In genomic region chr10:74825033-74825370, GRCh38 we compare ENCODE assay signal across 8 cellular contexts. TPM values are rescaled to one million over a fixed set of nuclear protein-coding genes. Genes with fewer than 3 reads are reported as not detected.
DNase-seq lines count a peak whose midpoint lies in the region; FAIRE-seq and TF ChIP-seq lines count a peak whose summit lies in the region.

No MANE protein-coding gene starts in this region.

- peak overlapping the region; percentile 79 for H3K27ac Mint-ChIP-seq in neural crest cell (ENCODE audit: unreplicated experiment)

- H3K36me3 ChIP-seq in fibroblast of lung (ENCODE audit: control insufficient read depth, insufficient read depth, low read length), result no peaks in the 10 kb centered on the region
- H3K36me3 ChIP-seq in thymus (ENCODE audit: control insufficient read depth, insufficient read depth), result no peaks in the 10 kb centered on the region

- under 1% methylated on average over 35 of the region's 35 CpGs for WGBS in thymus

- peak overlapping the region; percentile 68 for H3K9ac ChIP-seq in fibroblast of lung (ENCODE audit: insufficient read depth, low read length)

- H3K9me3 ChIP-seq in fibroblast of lung (ENCODE audit: control insufficient read depth, insufficient read depth, low read depth, low read length) (no peaks in the 10 kb centered on the region), thymus (ENCODE audit: control insufficient read depth) (no peaks in the 10 kb centered on the region)

- peaks cover 12% of the 10 kb centered on the region for H3K36me3 Mint-ChIP-seq in neural crest cell (ENCODE audit: low read depth)

- peaks cover 3% of the 10 kb centered on the region for H3K9me3 Mint-ChIP-seq in neural crest cell

- H3K4me3 ChIP-seq in fibroblast of lung (replicated peaks in 1 of 4; ENCODE audit: control extremely low read depth in 1 of 4, insufficient read depth in 1 of 4, low read depth in 3 of 4, low read length in 4 of 4), result peak overlapping the region; percentile 49 to 94 (median 73)
- H3K4me3 ChIP-seq in thymus (ENCODE audit: low read length), result peak overlapping the region; percentile 87

- peaks cover 5% of the 10 kb centered on the region for H3K27me3 Mint-ChIP-seq in neural crest cell (ENCODE audit: low read depth)

- DNase-seq in CD1c-positive myeloid dendritic cell (ENCODE audit: extremely low spot score), result peak; percentile 41
- peak; percentile 25 for DNase-seq in HTR-8/SVneo (ENCODE audit: insufficient read length, low spot score)
- DNase-seq in activated CD8-positive, alpha-beta memory T cell treated with anti-CD3 and anti-CD28 coated beads for 24 hours, result peak; percentile 88
- DNase-seq in fibroblast of lung (ENCODE audit: low read depth in 2 of 2), result no peak
- peak; percentile 31 for DNase-seq in neural crest cell (ENCODE audit: low read depth, low spot score)
- DNase-seq in erythroblast (lab: John Stamatoyannopoulos, UW), result no peak
- DNase-seq in NCI-H1105 (lab: John Stamatoyannopoulos, UW), result no peak

- peaks cover 42% of the 10 kb centered on the region for H3K4me1 Mint-ChIP-seq in neural crest cell

- H3K4me2 ChIP-seq in fibroblast of lung (ENCODE audit: extremely low read depth, insufficient read depth, low read length), result peak overlapping the region; percentile 76

- H3K27ac ChIP-seq in fibroblast of lung (ENCODE audit: insufficient read depth, low read length) (peak overlapping the region; percentile 37), thymus (ENCODE audit: low read depth) (peak overlapping the region; percentile 96)

- peak overlapping the region; percentile 89 for H2AFZ ChIP-seq in fibroblast of lung (ENCODE audit: low read length)

- H4K20me1 ChIP-seq in fibroblast of lung (ENCODE audit: control insufficient read depth, extremely low read depth, insufficient read depth, low read length), result no peaks in the 10 kb centered on the region

- no peak for FAIRE-seq in HTR-8/SVneo (lab: Jason Lieb, UNC)

- no peaks in the 10 kb centered on the region for H3K27me3 ChIP-seq in fibroblast of lung (ENCODE audit: control insufficient read depth, insufficient read depth, low read length)
- no peaks in the 10 kb centered on the region for H3K27me3 ChIP-seq in thymus (ENCODE audit: control insufficient read depth, insufficient read depth)

- TF ChIP-seq CTCF in fibroblast of lung (conservative IDR thresholded peaks at IDR 0.05 in 1 of 2, IDR thresholded peaks at IDR 0.05 in 1 of 2; ENCODE audit: low read depth in 1 of 2, low read length in 2 of 2), result no peak
- TF ChIP-seq CTCF in neural crest cell (conservative IDR thresholded peaks at IDR 0.05), result peak; percentile 14

- H3K4me3 Mint-ChIP-seq in neural crest cell, result peak overlapping the region; percentile 91

- H3K79me2 ChIP-seq in fibroblast of lung (ENCODE audit: control insufficient read depth, insufficient read depth, low read length), result peaks cover 19% of the 10 kb centered on the region

- peaks cover 16% of the 10 kb centered on the region for H3K4me1 ChIP-seq in fibroblast of lung (ENCODE audit: control insufficient read depth, extremely low read depth, insufficient read depth, low read length)
- peaks cover 10% of the 10 kb centered on the region for H3K4me1 ChIP-seq in thymus (ENCODE audit: control insufficient read depth, insufficient read depth, low read length)

- TF ChIP-seq POLR2A in erythroblast (IDR thresholded peaks at IDR 0.05; ENCODE audit: low read length), result no peak

RNA-seq across cellular contexts. Expression of gene KAT6B, which starts 1.4 kb away (rescaled TPM):
- total RNA-seq in fibroblast of lung (24.4 and 37.8 TPM in 2 replicates), neural crest cell (34.2 and 35.0 TPM in 2 replicates)
- polyA plus RNA-seq in fibroblast of lung (3.9 and 4.1 TPM in 2 replicates), thymus (12.2 TPM)
- polyA plus RNA-seq in fibroblast of lung (2012), result 8.8 and 10.6 TPM in 2 replicates
- polyA minus RNA-seq in fibroblast of lung (ENCODE audit: low replicate concordance), result 15.7 and 35.3 TPM in 2 replicates

Comparison
In these comparisons a context has a peak if more than half of its experiments do, and no peak if none do; other contexts are left out.
1. DNase-seq: peak in CD1c-positive myeloid dendritic cell (single experiment), HTR-8/SVneo (single experiment), activated CD8-positive, alpha-beta memory T cell treated with anti-CD3 and anti-CD28 coated beads for 24 hours (single experiment) and neural crest cell (single experiment); none in fibroblast of lung (0 of 2), erythroblast (0 of 2) and NCI-H1105 (single experiment).